Comparison of ENCODE assay signal across 24 cellular contexts in the genomic region with DNA sequence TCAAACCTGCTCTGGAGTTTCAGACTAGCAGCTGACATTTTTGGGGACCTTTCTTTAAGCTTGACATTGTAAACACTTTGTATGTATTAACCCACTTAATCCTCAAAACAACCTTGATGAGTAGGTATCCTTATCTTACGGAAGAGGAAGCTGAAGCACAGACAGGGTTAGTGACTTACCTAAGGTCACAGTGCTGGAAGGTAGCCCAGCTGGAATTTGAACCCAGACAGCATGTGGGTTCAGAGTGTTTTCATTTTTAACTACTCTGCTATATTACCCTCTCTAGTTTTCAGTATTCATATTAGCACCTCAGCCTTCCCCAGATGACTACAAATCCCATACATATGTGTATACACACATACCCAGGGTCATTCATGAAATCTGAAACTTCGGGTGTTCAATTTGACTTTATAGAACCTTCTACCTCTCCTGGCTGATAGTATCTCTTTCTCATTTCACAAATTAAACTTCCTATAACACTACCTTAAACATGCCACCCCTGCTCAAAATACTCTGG. TPM values are rescaled to one million over a fixed set of nuclear protein-coding genes. Genes with fewer than 3 reads are reported as not detected.
DNase-seq lines count a peak whose midpoint lies in the region; ATAC-seq, FAIRE-seq and TF ChIP-seq lines count a peak whose summit lies in the region.
"Had no signal": no experiment of that assay in that cellular context is flagged by ENCODE, and none has a peak within 500 bp of the region (broad histone marks: within the 10 kb centered on the region; RNA-seq: fewer than 3 reads in every experiment).

No MANE protein-coding gene starts in this region.

- 50% methylated on average over 2 of the region's 2 CpGs for WGBS in GM12878 (ENCODE audit: insufficient coverage, insufficient replicate concordance, low lambda C conversion rate, missing lambda C conversion rate)
- WGBS in liver: 54% methylated on average over 2 of the region's 2 CpGs
- 28 to 68% (median 45%) methylated on average over 2 of the region's 2 CpGs for WGBS in small intestine, 3 donors

- no peak overlapping the region for H2AFZ ChIP-seq in GM12878 (ENCODE audit: control insufficient read depth, low read depth, low read length)
- H2AFZ ChIP-seq: GM23248 had no signal

- RAD21 ChIA-PET in GM12878 (lab: Charles Lee; ENCODE audit: unreplicated experiment): no interaction called here

- no peaks in the 10 kb centered on the region for H4K20me1 ChIP-seq in GM12878 (ENCODE audit: control insufficient read depth, insufficient read depth)

- TSS peak; percentile 26 for BruUV-seq in GM12878 (replicated peaks; lab: Mats Ljungman, UMichigan)

- SMC1A ChIA-PET in GM12878 (lab: Charles Lee; ENCODE audit: uncharacterized antibody, unreplicated experiment): interaction anchor here (1.3 to 2.3 kb wide), 2 partner anchors 10 to 20 kb away, joined by 5 to 7 read pairs; no protein-coding TSS in a partner anchor

- no peaks in the 10 kb centered on the region for H3K79me2 ChIP-seq in GM12878 (ENCODE audit: control insufficient read depth, insufficient read depth, low read length)

- no peak for ATAC-seq in GM12878
- no peak for ATAC-seq in GM21390 (IDR thresholded peaks at IDR 0.05; ENCODE audit: unreplicated experiment)

- no peak for TF ChIP-seq EP300 in GM12878 (IDR thresholded peaks at IDR 0.05; ENCODE audit: borderline replicate concordance in 1 of 2, control insufficient read depth in 1 of 2, low read depth in 2 of 2, low read length in 2 of 2)

- POLR2A ChIA-PET in GM12878 (lab: Charles Lee): interaction anchor here (2.0 kb wide), 1 partner anchor 13 kb away, joined by 10 read pairs; the partner anchor contains the start of gene LPCAT3

- TF ChIP-seq CTCF in GM12878 (IDR thresholded peaks at IDR 0.05 in 2 of 3, conservative IDR thresholded peaks at IDR 0.05 in 1 of 3; ENCODE audit: control insufficient read depth in 2 of 3, extremely low read depth in 1 of 3, insufficient read depth in 1 of 3, low read depth in 3 of 3, low read length in 3 of 3): no peak
- no peak for TF ChIP-seq CTCF in liver (IDR thresholded peaks at IDR 0.05; ENCODE audit: low read depth, low read length, missing input control)

- H3K27ac ChIP-seq in GM12878 (ENCODE audit: control insufficient read depth, insufficient read depth) (no peak overlapping the region), liver (ENCODE audit: low read depth in 1 of 2, low read length in 2 of 2) (no peak overlapping the region), small intestine (ENCODE audit: low read depth in 1 of 2, low read length in 1 of 2) (no peak overlapping the region)
- H3K27ac ChIP-seq: C4-2B, GM23248, KMS-11 had no signal

- H3K4me3 ChIP-seq in GM12878: no peak overlapping the region
- H3K4me3 ChIP-seq in liver (ENCODE audit: low read depth in 1 of 3, low read length in 3 of 3): no peak overlapping the region
- no peak overlapping the region for H3K4me3 ChIP-seq in small intestine (ENCODE audit: low read depth in 1 of 2, low read length in 2 of 2)
- H3K4me3 ChIP-seq: GM23248 had no signal

- no peak for DNase-seq in HTR-8/SVneo (ENCODE audit: insufficient read length, low spot score)
- DNase-seq in GM12878 (ENCODE audit: low read depth, low spot score): no peak
- peak; percentile 66 for DNase-seq in small intestine
- no peak for DNase-seq in NCI-H2029 (lab: John Stamatoyannopoulos, UW)
- DNase-seq in LoVo (ENCODE audit: low spot score): no peak
- DNase-seq: Calu3, DMS79 treated with DMSO at 0.1 percent for 48 hours, GM23248, H9, IMR-90, NCI-H1092, NCI-H1417 treated with DMSO at 0.1 percent for 48 hours, NCI-H1694 treated with DMSO at 0.1 percent for 48 hours, NCI-H2081 treated with DMSO at 0.1 percent for 48 hours, NCI-H2171, NCI-H226, NCI-H510A, NCI-H69, RPMI8226, SHP77 had no signal

- in situ Hi-C loops in GM12878 (cut with MboI): no loop called here

- intact Hi-C loops in GM12878 (cut with micrococcal nuclease; ENCODE audit: unreplicated experiment): no loop called here

- CTCF ChIA-PET in GM12878 (lab: Yijun Ruan, JAX): interaction anchor here (0.7 to 2.2 kb wide), 3 partner anchors 11 to 108 kb away, joined by 3 to 7 read pairs (median 4); partner anchors contain the start of gene LPCAT3

- FAIRE-seq in HTR-8/SVneo (lab: Jason Lieb, UNC) (peak; percentile 4), GM12878 (lab: Jason Lieb, UNC) (no peak), small intestine (lab: Jason Lieb, UNC) (no peak)

- no peak overlapping the region for H3K9ac ChIP-seq in GM12878 (ENCODE audit: control insufficient read depth, insufficient read depth, low read length)
- H3K9ac ChIP-seq in liver (ENCODE audit: low read depth in 1 of 2, low read length in 2 of 2): no peak overlapping the region
- H3K9ac ChIP-seq: GM23248, KMS-11 had no signal

- no peak for TF ChIP-seq POLR2A in GM12878 (IDR thresholded peaks at IDR 0.05; ENCODE audit: low read depth, low read length)

- no peak overlapping the region for H3K4me2 ChIP-seq in GM12878 (ENCODE audit: control insufficient read depth, insufficient read depth)
- H3K4me2 ChIP-seq: KMS-11 had no signal

- TF ChIP-seq RAD21 in GM12878 (IDR thresholded peaks at IDR 0.05; ENCODE audit: insufficient read depth, low read depth, low read length) (no peak), liver (IDR thresholded peaks at IDR 0.05) (no peak)

- H3K27me3 ChIP-seq in GM12878 (replicated peaks in 1 of 2; ENCODE audit: control insufficient read depth in 2 of 2, insufficient read depth in 2 of 2, low read length in 1 of 2) (no peaks in the 10 kb centered on the region), liver (ENCODE audit: control insufficient read depth in 4 of 4, insufficient read depth in 4 of 4, low read length in 3 of 4) (no peaks in the 10 kb centered on the region), small intestine (ENCODE audit: control insufficient read depth in 2 of 2, insufficient read depth in 2 of 2, low read length in 2 of 2) (no peaks in the 10 kb centered on the region)

- H3K36me3 ChIP-seq in GM12878 (ENCODE audit: control insufficient read depth in 2 of 2, insufficient read depth in 2 of 2, low read length in 1 of 2) (peaks cover 0 to 16% of the 10 kb centered on the region in 2 experiments; a peak in 2 of 4 replicates), liver (ENCODE audit: control insufficient read depth in 4 of 4, insufficient read depth in 3 of 4, low read depth in 1 of 4, low read length in 3 of 4) (peaks cover 0 to 2% (median 1%) of the 10 kb centered on the region in 4 donors), small intestine (ENCODE audit: control insufficient read depth in 2 of 2, insufficient read depth in 2 of 2, low read length in 2 of 2) (peaks cover 0 to 3% of the 10 kb centered on the region in 2 donors)

- H3K9me3 ChIP-seq in GM12878 (replicated peaks; ENCODE audit: control insufficient read depth, insufficient read depth, low read length) (no peaks in the 10 kb centered on the region), liver (ENCODE audit: control insufficient read depth in 4 of 4, low read length in 3 of 4) (no peaks in the 10 kb centered on the region), small intestine (ENCODE audit: control insufficient read depth, low read depth) (no peaks in the 10 kb centered on the region)

- H3K4me1 ChIP-seq in GM12878 (ENCODE audit: control insufficient read depth, insufficient read depth, low read length): no peaks in the 10 kb centered on the region
- peaks cover 6 to 33% (median 15%) of the 10 kb centered on the region in 4 donors for H3K4me1 ChIP-seq in liver (ENCODE audit: control insufficient read depth in 4 of 4, insufficient read depth in 4 of 4, low read length in 3 of 4)
- H3K4me1 ChIP-seq in small intestine (ENCODE audit: control insufficient read depth in 2 of 2, insufficient read depth in 1 of 2, low read depth in 1 of 2, low read length in 1 of 2): peaks cover 0 to 3% of the 10 kb centered on the region in 2 donors

RNA-seq across cellular contexts. Expression of gene LPCAT3, which starts 13.9 kb away (rescaled TPM):
- 21.1 and 26.2 TPM in 2 replicates for total RNA-seq in GM12878 (2013; cell fraction: nucleolus; rRNA removed)
- total RNA-seq in GM12878 (2014; rRNA removed) (19.1 and 21.6 TPM in 2 replicates), GM12878 (2014; rRNA removed; fragmentation: Illumina TruSeq; extraction: Trizol) (16.4 and 16.9 TPM in 2 replicates), GM12878 (2021) (23.1 and 23.3 TPM in 2 replicates), liver (10 to 100 TPM; 57.7 to 96.5 TPM)
- polyA plus RNA-seq in GM12878 (2011; ENCODE audit: low read depth): 8.8 TPM
- polyA plus RNA-seq in GM12878 (2011; rRNA removed) (39.1 and 48.3 TPM in 2 replicates), GM12878 (2014; fragmentation: Illumina TruSeq; extraction: Trizol) (28.3 and 29.5 TPM in 2 replicates), GM12878 (2014; fragmentation: Nextera tagmentation; extraction: Ambion mirVana) (1 to 10 TPM; 2.6 to 3.7 TPM), GM12878 (2014; rRNA removed) (28.3 and 31.1 TPM in 2 replicates), GM12878 (2016; fragmentation: Nextera tagmentation; extraction: Ambion mirVana) (10 to 100 TPM; 22.8 to 24.4 TPM), liver (10 to 100 TPM; 41.9 to 96.3 TPM), small intestine (10 to 100 TPM; 67.8 to 95.9 (median 83.2) TPM)
- 39.1 and 48.0 TPM in 2 replicates for polyA plus RNA-seq in GM12878 (2011; cell fraction: cytosol; rRNA removed)
- polyA plus RNA-seq in GM12878 (2011; cell fraction: nucleus; rRNA removed): 32.9 and 37.5 TPM in 2 replicates
- 14.1 and 15.2 TPM in 2 replicates for polyA plus RNA-seq in GM12878 (2012)
- 33.4 and 40.0 TPM in 2 replicates for polyA minus RNA-seq in GM12878 (2011; rRNA and poly(A)+ RNA removed)
- polyA minus RNA-seq in GM12878 (2011; cell fraction: cytosol; rRNA and poly(A)+ RNA removed): 11.0 and 11.6 TPM in 2 replicates
- polyA minus RNA-seq in GM12878 (2011; cell fraction: nucleus; rRNA and poly(A)+ RNA removed): 12.2 and 20.4 TPM in 2 replicates

RNA-seq across cellular contexts. Expression of gene EMG1, which starts 33.6 kb away (rescaled TPM):
- 120 and 131 TPM in 2 replicates for total RNA-seq in GM12878 (2013; cell fraction: nucleolus; rRNA removed)
- 54.6 and 69.0 TPM in 2 replicates for total RNA-seq in GM12878 (2014; rRNA removed)
- total RNA-seq in GM12878 (2014; rRNA removed; fragmentation: Illumina TruSeq; extraction: Trizol): 67.8 and 69.9 TPM in 2 replicates
- total RNA-seq in GM12878 (2021): 82.4 and 84.4 TPM in 2 replicates
- polyA plus RNA-seq in GM12878 (2011; ENCODE audit: low read depth): 25.0 TPM
- polyA plus RNA-seq in GM12878 (2011; rRNA removed): 75.9 and 77.7 TPM in 2 replicates
- polyA plus RNA-seq in GM12878 (2011; cell fraction: cytosol; rRNA removed): 52.6 and 55.9 TPM in 2 replicates
- polyA plus RNA-seq in GM12878 (2011; cell fraction: nucleus; rRNA removed): 44.5 and 60.9 TPM in 2 replicates
- 44.6 and 77.4 TPM in 2 replicates for polyA plus RNA-seq in GM12878 (2012)
- 77.2 and 91.3 TPM in 2 replicates for polyA plus RNA-seq in GM12878 (2014; fragmentation: Illumina TruSeq; extraction: Trizol)
- 100 to 1,000 TPM; 158 to 164 TPM for polyA plus RNA-seq in GM12878 (2014; fragmentation: Nextera tagmentation; extraction: Ambion mirVana)
- 78.0 and 94.4 TPM in 2 replicates for polyA plus RNA-seq in GM12878 (2014; rRNA removed)
- polyA plus RNA-seq in GM12878 (2016; fragmentation: Nextera tagmentation; extraction: Ambion mirVana): 100 to 1,000 TPM; 154 to 165 TPM
- polyA minus RNA-seq in GM12878 (2011; rRNA and poly(A)+ RNA removed): 35.5 and 39.6 TPM in 2 replicates
- 16.1 and 16.7 TPM in 2 replicates for polyA minus RNA-seq in GM12878 (2011; cell fraction: cytosol; rRNA and poly(A)+ RNA removed)
- polyA minus RNA-seq in GM12878 (2011; cell fraction: nucleus; rRNA and poly(A)+ RNA removed): 25.1 and 34.8 TPM in 2 replicates
- 10 to 100 TPM; 14.7 to 18.0 TPM for total RNA-seq in liver
- 10 to 100 TPM; 11.5 to 28.6 TPM for polyA plus RNA-seq in liver
- 10 to 100 TPM; 12.3 to 32.3 (median 14.1) TPM for polyA plus RNA-seq in small intestine

RNA-seq across cellular contexts. Expression of gene PHB2, which starts 33.9 kb away (rescaled TPM):
- total RNA-seq in GM12878 (2013; cell fraction: nucleolus; rRNA removed): 71.8 and 79.5 TPM in 2 replicates
- total RNA-seq in GM12878 (2014; rRNA removed) (517 and 520 TPM in 2 replicates), GM12878 (2014; rRNA removed; fragmentation: Illumina TruSeq; extraction: Trizol) (421 and 455 TPM in 2 replicates), GM12878 (2021) (466 and 483 TPM in 2 replicates), liver (10 to 100 TPM; 82.7 to 99.1 TPM)
- polyA plus RNA-seq in GM12878 (2011; ENCODE audit: low read depth): 203 TPM
- polyA plus RNA-seq in GM12878 (2011; rRNA removed) (395 and 522 TPM in 2 replicates), GM12878 (2014; fragmentation: Illumina TruSeq; extraction: Trizol) (410 and 549 TPM in 2 replicates), GM12878 (2014; fragmentation: Nextera tagmentation; extraction: Ambion mirVana) (100 to 1,000 TPM; 112 to 270 TPM), GM12878 (2014; rRNA removed) (586 and 591 TPM in 2 replicates), GM12878 (2016; fragmentation: Nextera tagmentation; extraction: Ambion mirVana) (100 to 1,000 TPM; 412 to 433 TPM), liver (100 to 1,000 TPM; 107 to 133 TPM), small intestine (100 to 1,000 TPM; 165 to 311 (median 210) TPM)
- polyA plus RNA-seq in GM12878 (2011; cell fraction: cytosol; rRNA removed): 672 and 758 TPM in 2 replicates
- 449 and 501 TPM in 2 replicates for polyA plus RNA-seq in GM12878 (2011; cell fraction: nucleus; rRNA removed)
- 307 and 316 TPM in 2 replicates for polyA plus RNA-seq in GM12878 (2012)
- 204 and 309 TPM in 2 replicates for polyA minus RNA-seq in GM12878 (2011; rRNA and poly(A)+ RNA removed)
- 112 and 115 TPM in 2 replicates for polyA minus RNA-seq in GM12878 (2011; cell fraction: cytosol; rRNA and poly(A)+ RNA removed)
- 98.4 and 155 TPM in 2 replicates for polyA minus RNA-seq in GM12878 (2011; cell fraction: nucleus; rRNA and poly(A)+ RNA removed)

RNA-seq across cellular contexts. Expression of gene PTPN6, which starts 53.2 kb away (rescaled TPM):
- 158 and 159 TPM in 2 replicates for total RNA-seq in GM12878 (2013; cell fraction: nucleolus; rRNA removed)
- 346 and 376 TPM in 2 replicates for total RNA-seq in GM12878 (2014; rRNA removed)
- total RNA-seq in GM12878 (2014; rRNA removed; fragmentation: Illumina TruSeq; extraction: Trizol): 214 and 235 TPM in 2 replicates
- total RNA-seq in GM12878 (2021): 443 and 457 TPM in 2 replicates
- 315 TPM for polyA plus RNA-seq in GM12878 (2011; ENCODE audit: low read depth)
- 208 and 364 TPM in 2 replicates for polyA plus RNA-seq in GM12878 (2011; rRNA removed)
- polyA plus RNA-seq in GM12878 (2011; cell fraction: cytosol; rRNA removed): 393 and 481 TPM in 2 replicates
- polyA plus RNA-seq in GM12878 (2011; cell fraction: nucleus; rRNA removed): 567 and 675 TPM in 2 replicates
- polyA plus RNA-seq in GM12878 (2012): 374 and 383 TPM in 2 replicates
- 265 and 453 TPM in 2 replicates for polyA plus RNA-seq in GM12878 (2014; fragmentation: Illumina TruSeq; extraction: Trizol)
- 100 to 1,000 TPM; 229 to 413 TPM for polyA plus RNA-seq in GM12878 (2014; fragmentation: Nextera tagmentation; extraction: Ambion mirVana)
- polyA plus RNA-seq in GM12878 (2014; rRNA removed): 397 and 409 TPM in 2 replicates
- 100 to 1,000 TPM; 325 to 364 TPM for polyA plus RNA-seq in GM12878 (2016; fragmentation: Nextera tagmentation; extraction: Ambion mirVana)
- polyA minus RNA-seq in GM12878 (2011; rRNA and poly(A)+ RNA removed): 268 and 357 TPM in 2 replicates
- polyA minus RNA-seq in GM12878 (2011; cell fraction: cytosol; rRNA and poly(A)+ RNA removed): 137 and 144 TPM in 2 replicates
- polyA minus RNA-seq in GM12878 (2011; cell fraction: nucleus; rRNA and poly(A)+ RNA removed): 127 and 185 TPM in 2 replicates
- total RNA-seq in liver: 10 to 100 TPM; 19.7 to 41.0 TPM
- polyA plus RNA-seq in liver: 10 to 100 TPM; 15.2 to 19.4 TPM
- polyA plus RNA-seq in small intestine: 10 to 100 TPM; 40.7 to 81.1 (median 76.7) TPM
- total RNA-seq: GM23248 had no signal

RNA-seq across cellular contexts. Expression of gene C1S, which starts 56.2 kb away (rescaled TPM):
- 7.5 and 10.3 TPM in 2 replicates for total RNA-seq in GM12878 (2013; cell fraction: nucleolus; rRNA removed)
- total RNA-seq in GM12878 (2014; rRNA removed): 0.73 and 1.1 TPM in 2 replicates
- 0.09 and 0.27 TPM in 2 replicates for total RNA-seq in GM12878 (2014; rRNA removed; fragmentation: Illumina TruSeq; extraction: Trizol)
- total RNA-seq in GM12878 (2021): 1.2 and 1.3 TPM in 2 replicates
- 0.91 TPM for polyA plus RNA-seq in GM12878 (2011; ENCODE audit: low read depth)
- 0.96 and 1.1 TPM in 2 replicates for polyA plus RNA-seq in GM12878 (2011; rRNA removed)
- 0.18 and 0.25 TPM in 2 replicates for polyA plus RNA-seq in GM12878 (2011; cell fraction: cytosol; rRNA removed)
- 2.9 and 3.4 TPM in 2 replicates for polyA plus RNA-seq in GM12878 (2011; cell fraction: nucleus; rRNA removed)
- 0.73 and 0.81 TPM in 2 replicates for polyA plus RNA-seq in GM12878 (2012)
- 0.38 and 0.51 TPM in 2 replicates for polyA plus RNA-seq in GM12878 (2014; fragmentation: Illumina TruSeq; extraction: Trizol)
- under 1 TPM; 0.10 to 0.16 TPM for polyA plus RNA-seq in GM12878 (2014; fragmentation: Nextera tagmentation; extraction: Ambion mirVana)
- 0.34 and 1.4 TPM in 2 replicates for polyA plus RNA-seq in GM12878 (2014; rRNA removed)
- polyA plus RNA-seq in GM12878 (2016; fragmentation: Nextera tagmentation; extraction: Ambion mirVana): under 1 TPM; 0.20 to 0.32 TPM
- 0.98 TPM in 1 of 2 replicates, not detected in the other for polyA minus RNA-seq in GM12878 (2011; rRNA and poly(A)+ RNA removed)
- polyA minus RNA-seq in GM12878 (2011; cell fraction: cytosol; rRNA and poly(A)+ RNA removed): not detected in 2 replicates
- 0.48 and 0.97 TPM in 2 replicates for polyA minus RNA-seq in GM12878 (2011; cell fraction: nucleus; rRNA and poly(A)+ RNA removed)
- total RNA-seq in liver: 1,000 to 10,000 TPM in 1 of 2 donors, 100 to 1,000 TPM in 1; 267 to 2,029 TPM
- 1,000 to 10,000 TPM; 1,439 to 1,696 TPM for polyA plus RNA-seq in liver
- 100 to 1,000 TPM in 1 of 3 donors, 10 to 100 TPM in 1, 1 to 10 TPM in 1; 4.7 to 196 (median 17.6) TPM for polyA plus RNA-seq in small intestine
